ENCODE assay signal across 24 cellular contexts in genomic region chr1:88897070-88897730, GRCh38.
"Had no signal": no experiment of that assay in that cellular context is flagged by ENCODE, and none has a peak within 500 bp of the region (broad histone marks: within the 10 kb centered on the region; RNA-seq: fewer than 3 reads in every experiment).

No MANE protein-coding gene starts in this region.

- H3K36me3 ChIP-seq: ascending aorta, Peyer's patch, SJSA1 had no signal

- DNase-seq: activated CD4-positive, alpha-beta T cell treated with anti-CD3 and anti-CD28 coated beads for 48 hours; activated CD4-positive, alpha-beta T cell treated with anti-CD3 and anti-CD28 coated beads, Interleukin-2, amount 50 U/mL, for 4 hours; activated CD4-positive, CD25-positive, alpha-beta regulatory T cell treated with anti-CD3 and anti-CD28 coated beads, Interleukin-2, amount 50 U/mL, for 72 hours; activated CD8-positive, alpha-beta memory T cell treated with anti-CD3 and anti-CD28 coated beads, Interleukin-2, amount 50 U/mL, for 48 hours; activated CD8-positive, alpha-beta T cell treated with anti-CD3 and anti-CD28 coated beads, Interleukin-2, amount 10 ng/mL, durations not matched to agents 7 days and 5 days; activated effector memory CD4-positive, alpha-beta T cell treated with Interleukin-2 at 50 U/mL for 16 hours; activated naive CD4-positive, alpha-beta T cell; activated T-cell treated with anti-CD3 and anti-CD28 coated beads, Interleukin-2, amount 50 U/mL, for 1 hour; amniotic stem cell; body of pancreas; Karpas-422; MM.1S; NCI-H1105 treated with DMSO at 0.1 percent for 48 hours; NCI-H1436 treated with DMSO at 0.1 percent for 48 hours; NCI-H187; NCI-H2081; NCI-H510A treated with DMSO at 0.1 percent for 48 hours; NCI-H69; Peyer's patch; SHP77 had no signal

- H3K27ac ChIP-seq: ascending aorta, body of pancreas, Peyer's patch, RWPE1, SJSA1 had no signal

- H3K9me3 ChIP-seq: ascending aorta, body of pancreas, Peyer's patch had no signal

- H3K4me3 ChIP-seq: ascending aorta, body of pancreas, Peyer's patch, SJSA1 had no signal

- H3K4me1 ChIP-seq: ascending aorta, Peyer's patch, SJSA1 had no signal

- ATAC-seq: activated CD8-positive, alpha-beta T cell treated with anti-CD3 and anti-CD28 coated beads, Interleukin-2, amount 10 ng/mL, durations not matched to agents 7 days and 5 days; body of pancreas; WTC11 had no signal

- H3K27me3 ChIP-seq: ascending aorta, body of pancreas, Peyer's patch, SJSA1 had no signal
